16 cellular contexts compared by ENCODE assay signal in the genomic region with DNA sequence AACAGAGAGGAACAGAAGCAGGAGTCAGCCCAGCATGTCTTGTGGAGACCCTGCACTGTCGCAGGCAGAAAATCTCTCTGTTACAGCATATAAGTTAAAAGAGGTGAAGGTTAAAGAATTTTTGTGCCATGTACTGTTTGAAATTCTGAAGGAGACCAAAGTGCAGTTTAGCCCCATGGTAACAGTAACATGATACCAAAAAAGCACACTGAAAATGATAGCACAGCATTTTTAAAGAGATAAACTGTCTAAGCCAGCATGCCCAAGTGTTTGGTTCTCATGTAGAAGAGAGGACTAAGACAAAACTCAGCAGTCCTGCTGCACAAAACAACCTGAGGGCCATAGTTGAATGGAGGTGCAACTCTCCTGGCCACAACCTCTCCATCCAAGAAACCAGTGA. TPM values are rescaled to one million over a fixed set of nuclear protein-coding genes. Genes with fewer than 3 reads are reported as not detected.
"Had no signal": no experiment of that assay in that cellular context is flagged by ENCODE, and none has a peak within 500 bp of the region (broad histone marks: within the 10 kb centered on the region; RNA-seq: fewer than 3 reads in every experiment).

No MANE protein-coding gene starts in this region.

- ATAC-seq: foreskin keratinocyte; left colon; naive thymus-derived CD4-positive, alpha-beta T cell had no signal

- H3K4me1 ChIP-seq: sigmoid colon had no signal

- H3K36me3 Mint-ChIP-seq: naive thymus-derived CD4-positive, alpha-beta T cell had no signal

- H3K9me3 Mint-ChIP-seq: dendritic cell treated with granulocyte-macrophage colony-stimulating factor and Interleukin-4, amounts not matched to agents 40 ng/mL and 50 ng/mL, for 4 days had no signal

- H3K36me3 ChIP-seq: esophagus squamous epithelium, neutrophil, sigmoid colon had no signal

- H3K27me3 ChIP-seq: esophagus squamous epithelium, hepatocyte, neutrophil, sigmoid colon had no signal

- H3K4me3 Mint-ChIP-seq: dendritic cell treated with granulocyte-macrophage colony-stimulating factor and Interleukin-4, amounts not matched to agents 40 ng/mL and 50 ng/mL, for 4 days; naive thymus-derived CD4-positive, alpha-beta T cell had no signal

- H3K27ac ChIP-seq: esophagus squamous epithelium, foreskin keratinocyte, hepatocyte, neutrophil, sigmoid colon, skin epidermis had no signal

- H3K27ac Mint-ChIP-seq: dendritic cell treated with granulocyte-macrophage colony-stimulating factor and Interleukin-4, amounts not matched to agents 40 ng/mL and 50 ng/mL, for 4 days; naive thymus-derived CD4-positive, alpha-beta T cell had no signal

- DNase-seq: esophagus squamous epithelium; foreskin keratinocyte; head of caudate nucleus; left colon; naive thymus-derived CD4-positive, alpha-beta T cell; sigmoid colon; stimulated activated CD4-positive, alpha-beta T cell treated with anti-CD3 and anti-CD28 coated beads, Interleukin-2, amount 100 ng/mL, for 24 hours; stimulated activated CD4-positive, alpha-beta T cell treated with anti-CD3 and anti-CD28 coated beads, Interleukin-4, amount 100 ng/mL, for 4 hours; stimulated activated naive CD4-positive, alpha-beta T cell; trophoblast cell had no signal

- H3K4me1 Mint-ChIP-seq: naive thymus-derived CD4-positive, alpha-beta T cell had no signal

- H3K4me3 ChIP-seq: esophagus squamous epithelium, hepatocyte, sigmoid colon, skin epidermis had no signal

- H3K9me3 ChIP-seq: esophagus squamous epithelium, neutrophil, sigmoid colon had no signal

RNA-seq across cellular contexts. Expression of a gene that starts 41.9 kb away (rescaled TPM):
- total RNA-seq: lung microvascular endothelial cell, osteoblast had no signal
